1 cellular context compared by ENCODE assay signal in the genomic region with DNA sequence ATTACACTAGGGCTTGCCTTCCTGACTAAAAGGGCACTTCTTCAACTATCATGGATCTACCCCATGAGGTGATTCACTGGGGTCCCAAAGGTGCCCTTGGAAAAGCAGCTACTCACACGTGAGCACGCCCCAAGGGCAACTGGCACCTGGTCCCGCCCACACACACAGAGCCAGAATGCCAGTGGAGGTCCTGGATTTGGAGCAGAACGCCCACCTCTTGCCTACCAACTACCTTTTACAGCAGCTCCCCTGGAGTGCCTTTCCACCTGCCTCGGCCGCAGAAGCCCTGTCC.
TF ChIP-seq lines count a peak whose summit lies in the region.

No MANE protein-coding gene starts in this region.

TF ChIP-seq in SK-N-SH, 30 proteins besides CTCF, POLR2A, EP300 and RAD21 (continued from another document):
- TF ChIP-seq, protein P1, sequence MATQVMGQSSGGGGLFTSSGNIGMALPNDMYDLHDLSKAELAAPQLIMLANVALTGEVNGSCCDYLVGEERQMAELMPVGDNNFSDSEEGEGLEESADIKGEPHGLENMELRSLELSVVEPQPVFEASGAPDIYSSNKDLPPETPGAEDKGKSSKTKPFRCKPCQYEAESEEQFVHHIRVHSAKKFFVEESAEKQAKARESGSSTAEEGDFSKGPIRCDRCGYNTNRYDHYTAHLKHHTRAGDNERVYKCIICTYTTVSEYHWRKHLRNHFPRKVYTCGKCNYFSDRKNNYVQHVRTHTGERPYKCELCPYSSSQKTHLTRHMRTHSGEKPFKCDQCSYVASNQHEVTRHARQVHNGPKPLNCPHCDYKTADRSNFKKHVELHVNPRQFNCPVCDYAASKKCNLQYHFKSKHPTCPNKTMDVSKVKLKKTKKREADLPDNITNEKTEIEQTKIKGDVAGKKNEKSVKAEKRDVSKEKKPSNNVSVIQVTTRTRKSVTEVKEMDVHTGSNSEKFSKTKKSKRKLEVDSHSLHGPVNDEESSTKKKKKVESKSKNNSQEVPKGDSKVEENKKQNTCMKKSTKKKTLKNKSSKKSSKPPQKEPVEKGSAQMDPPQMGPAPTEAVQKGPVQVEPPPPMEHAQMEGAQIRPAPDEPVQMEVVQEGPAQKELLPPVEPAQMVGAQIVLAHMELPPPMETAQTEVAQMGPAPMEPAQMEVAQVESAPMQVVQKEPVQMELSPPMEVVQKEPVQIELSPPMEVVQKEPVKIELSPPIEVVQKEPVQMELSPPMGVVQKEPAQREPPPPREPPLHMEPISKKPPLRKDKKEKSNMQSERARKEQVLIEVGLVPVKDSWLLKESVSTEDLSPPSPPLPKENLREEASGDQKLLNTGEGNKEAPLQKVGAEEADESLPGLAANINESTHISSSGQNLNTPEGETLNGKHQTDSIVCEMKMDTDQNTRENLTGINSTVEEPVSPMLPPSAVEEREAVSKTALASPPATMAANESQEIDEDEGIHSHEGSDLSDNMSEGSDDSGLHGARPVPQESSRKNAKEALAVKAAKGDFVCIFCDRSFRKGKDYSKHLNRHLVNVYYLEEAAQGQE (IDR thresholded peaks at IDR 0.05; ENCODE audit: low read depth, low read length), result no peak
- TF ChIP-seq NRF1 (IDR thresholded peaks at IDR 0.05; ENCODE audit: low read depth, low read length) (no peak), MXI1 (IDR thresholded peaks at IDR 0.05; ENCODE audit: low read depth, low read length) (no peak), RFX5 (IDR thresholded peaks at IDR 0.05; ENCODE audit: low read length) (no peak), JUND (IDR thresholded peaks at IDR 0.05) (no peak), SIN3A (IDR thresholded peaks at IDR 0.05; ENCODE audit: borderline replicate concordance, low read depth, low read length) (no peak), POLR2AphosphoS5 (IDR thresholded peaks at IDR 0.05; ENCODE audit: low read depth, low read length) (no peak), FOXJ3 (CRISPR knock-in tag; IDR thresholded peaks at IDR 0.05) (no peak), CHD2 (IDR thresholded peaks at IDR 0.05; ENCODE audit: low read length, partially characterized antibody) (no peak), SMC3 (IDR thresholded peaks at IDR 0.05; ENCODE audit: low read depth, low read length) (no peak), GABPA (IDR thresholded peaks at IDR 0.05; ENCODE audit: low read depth) (no peak), NFIC (IDR thresholded peaks at IDR 0.05; ENCODE audit: borderline replicate concordance) (no peak)
- TF ChIP-seq, protein P2, sequence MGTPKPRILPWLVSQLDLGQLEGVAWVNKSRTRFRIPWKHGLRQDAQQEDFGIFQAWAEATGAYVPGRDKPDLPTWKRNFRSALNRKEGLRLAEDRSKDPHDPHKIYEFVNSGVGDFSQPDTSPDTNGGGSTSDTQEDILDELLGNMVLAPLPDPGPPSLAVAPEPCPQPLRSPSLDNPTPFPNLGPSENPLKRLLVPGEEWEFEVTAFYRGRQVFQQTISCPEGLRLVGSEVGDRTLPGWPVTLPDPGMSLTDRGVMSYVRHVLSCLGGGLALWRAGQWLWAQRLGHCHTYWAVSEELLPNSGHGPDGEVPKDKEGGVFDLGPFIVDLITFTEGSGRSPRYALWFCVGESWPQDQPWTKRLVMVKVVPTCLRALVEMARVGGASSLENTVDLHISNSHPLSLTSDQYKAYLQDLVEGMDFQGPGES (IDR thresholded peaks at IDR 0.05; ENCODE audit: low read depth, low read length), result no peak
- TF ChIP-seq, protein P3, sequence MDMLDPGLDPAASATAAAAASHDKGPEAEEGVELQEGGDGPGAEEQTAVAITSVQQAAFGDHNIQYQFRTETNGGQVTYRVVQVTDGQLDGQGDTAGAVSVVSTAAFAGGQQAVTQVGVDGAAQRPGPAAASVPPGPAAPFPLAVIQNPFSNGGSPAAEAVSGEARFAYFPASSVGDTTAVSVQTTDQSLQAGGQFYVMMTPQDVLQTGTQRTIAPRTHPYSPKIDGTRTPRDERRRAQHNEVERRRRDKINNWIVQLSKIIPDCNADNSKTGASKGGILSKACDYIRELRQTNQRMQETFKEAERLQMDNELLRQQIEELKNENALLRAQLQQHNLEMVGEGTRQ (IDR thresholded peaks at IDR 0.05; ENCODE audit: borderline replicate concordance, low read depth, low read length), result no peak
TF ChIP-seq in SK-N-SH: peak in this region for 0.
